11 cellular contexts compared by ENCODE assay signal in genomic region chr2:46635442-46635841, GRCh38. TPM values are rescaled to one million over a fixed set of nuclear protein-coding genes. Genes with fewer than 3 reads are reported as not detected.
A peak's percentile ranks its signal among the peaks of the same experiment; 100 is the strongest.
DNase-seq lines count a peak whose midpoint lies in the region; ATAC-seq lines count a peak whose summit lies in the region.
"Had no signal": no experiment of that assay in that cellular context is flagged by ENCODE, and none has a peak within 500 bp of the region (broad histone marks: within the 10 kb centered on the region; RNA-seq: fewer than 3 reads in every experiment).

No MANE protein-coding gene starts in this region.

- peaks cover 15 to 20% (median 16%) of the 10 kb centered on the region in 4 donors for H3K4me1 Mint-ChIP-seq in CD4-positive, CD25-positive, alpha-beta regulatory T cell
- H3K4me1 Mint-ChIP-seq in T-helper 17 cell, result peaks cover 24% of the 10 kb centered on the region
- H3K4me1 Mint-ChIP-seq in memory B cell, result peaks cover 9% of the 10 kb centered on the region
- peaks cover 9% of the 10 kb centered on the region for H3K4me1 Mint-ChIP-seq in stimulated activated effector memory CD8-positive, alpha-beta T cell treated with anti-CD3 and anti-CD28 coated beads, Interleukin-12 subunit alpha, Interleukin-12 subunit beta, amount 100 ng/mL, for 72 hours

- no peaks in the 10 kb centered on the region for H3K9me3 ChIP-seq in CD4-positive, CD25-positive, alpha-beta regulatory T cell (ENCODE audit: control insufficient read depth in 2 of 2, low read length in 2 of 2)
- H3K9me3 ChIP-seq in T-helper 17 cell (ENCODE audit: control insufficient read depth, low read length, poor library complexity, severe bottlenecking), result no peaks in the 10 kb centered on the region
- H3K9me3 ChIP-seq: BLaER1, HAP-1 had no signal

- no peak for DNase-seq in CD4-positive, CD25-positive, alpha-beta regulatory T cell
- DNase-seq in T-helper 17 cell (no peak), memory B cell (ENCODE audit: low spot score in 2 of 2) (no peak), left ventricle myocardium superior (no peak)
- DNase-seq in stimulated activated effector memory CD8-positive, alpha-beta T cell treated with anti-CD3 and anti-CD28 coated beads, Interleukin-12 subunit alpha, Interleukin-12 subunit beta, amount 100 ng/mL, for 72 hours (ENCODE audit: low spot score in 2 of 2), result no peak
- DNase-seq in activated CD4-positive, alpha-beta T cell treated with anti-CD3 and anti-CD28 coated beads for 48 hours, result no peak
- DNase-seq: DMS79 had no signal

- peak overlapping the region; percentile 7 for H3K27ac ChIP-seq in CD4-positive, CD25-positive, alpha-beta regulatory T cell (ENCODE audit: insufficient read depth, low read length, poor library complexity, severe bottlenecking)
- H3K27ac ChIP-seq: BLaER1 had no signal

- intact Hi-C loops in left ventricle myocardium superior (cut with micrococcal nuclease), result no loop called here

- no peak for ATAC-seq in CD4-positive, CD25-positive, alpha-beta regulatory T cell (ENCODE audit: low read depth in 2 of 2)
- no peak for ATAC-seq in T-helper 17 cell
- ATAC-seq in memory B cell (ENCODE audit: low read depth), result no peak
- no peak for ATAC-seq in stimulated activated effector memory CD8-positive, alpha-beta T cell treated with anti-CD3 and anti-CD28 coated beads, Interleukin-12 subunit alpha, Interleukin-12 subunit beta, amount 100 ng/mL, for 72 hours
- no peak for ATAC-seq in GM18870 (IDR thresholded peaks at IDR 0.05; ENCODE audit: unreplicated experiment)
- no peak for ATAC-seq in left ventricle myocardium superior

- no peaks in the 10 kb centered on the region for H3K4me1 ChIP-seq in CD4-positive, CD25-positive, alpha-beta regulatory T cell (ENCODE audit: control insufficient read depth, insufficient read depth, low read length, poor library complexity, severe bottlenecking)
- H3K4me1 ChIP-seq: HAP-1 had no signal

- H3K27me3 Mint-ChIP-seq in CD4-positive, CD25-positive, alpha-beta regulatory T cell, result no peaks in the 10 kb centered on the region
- H3K27me3 Mint-ChIP-seq in T-helper 17 cell, result no peaks in the 10 kb centered on the region
- H3K27me3 Mint-ChIP-seq in memory B cell, result no peaks in the 10 kb centered on the region
- H3K27me3 Mint-ChIP-seq: IgD-negative memory B cell had no signal

- no peaks in the 10 kb centered on the region for H3K27me3 ChIP-seq in CD4-positive, CD25-positive, alpha-beta regulatory T cell (ENCODE audit: control insufficient read depth, insufficient read depth, low read length)
- H3K27me3 ChIP-seq: BLaER1 had no signal

- H3K36me3 ChIP-seq in CD4-positive, CD25-positive, alpha-beta regulatory T cell (ENCODE audit: control insufficient read depth, insufficient read depth, low read length), result no peaks in the 10 kb centered on the region
- H3K36me3 ChIP-seq: HAP-1 had no signal

- peak overlapping the region in 1 of 3 donors; percentile 35 for H3K27ac Mint-ChIP-seq in CD4-positive, CD25-positive, alpha-beta regulatory T cell
- H3K27ac Mint-ChIP-seq in T-helper 17 cell (peak overlapping the region; percentile 71), memory B cell (peak overlapping the region; percentile 76)
- peak overlapping the region; percentile 68 for H3K27ac Mint-ChIP-seq in stimulated activated effector memory CD8-positive, alpha-beta T cell treated with anti-CD3 and anti-CD28 coated beads, Interleukin-12 subunit alpha, Interleukin-12 subunit beta, amount 100 ng/mL, for 72 hours
- H3K27ac Mint-ChIP-seq: IgD-negative memory B cell had no signal

- H3K9me3 Mint-ChIP-seq in CD4-positive, CD25-positive, alpha-beta regulatory T cell, result peaks cover 0 to 2% (median 0%) of the 10 kb centered on the region in 7 donors
- H3K9me3 Mint-ChIP-seq in memory B cell, result no peaks in the 10 kb centered on the region
- H3K9me3 Mint-ChIP-seq in stimulated activated effector memory CD8-positive, alpha-beta T cell treated with anti-CD3 and anti-CD28 coated beads, Interleukin-12 subunit alpha, Interleukin-12 subunit beta, amount 100 ng/mL, for 72 hours, result no peaks in the 10 kb centered on the region
- H3K9me3 Mint-ChIP-seq: IgD-negative memory B cell had no signal

- H3K36me3 Mint-ChIP-seq in CD4-positive, CD25-positive, alpha-beta regulatory T cell, result peaks cover 12% of the 10 kb centered on the region
- H3K36me3 Mint-ChIP-seq in T-helper 17 cell (ENCODE audit: low read depth) (peaks cover 6% of the 10 kb centered on the region), memory B cell (peaks cover 13% of the 10 kb centered on the region)
- H3K36me3 Mint-ChIP-seq in stimulated activated effector memory CD8-positive, alpha-beta T cell treated with anti-CD3 and anti-CD28 coated beads, Interleukin-12 subunit alpha, Interleukin-12 subunit beta, amount 100 ng/mL, for 72 hours, result peaks cover 5% of the 10 kb centered on the region

- H3K4me3 Mint-ChIP-seq in CD4-positive, CD25-positive, alpha-beta regulatory T cell, result no peak overlapping the region
- H3K4me3 Mint-ChIP-seq in T-helper 17 cell, result no peak overlapping the region
- H3K4me3 Mint-ChIP-seq in memory B cell, result no peak overlapping the region
- no peak overlapping the region for H3K4me3 Mint-ChIP-seq in stimulated activated effector memory CD8-positive, alpha-beta T cell treated with anti-CD3 and anti-CD28 coated beads, Interleukin-12 subunit alpha, Interleukin-12 subunit beta, amount 100 ng/mL, for 72 hours
- H3K4me3 Mint-ChIP-seq: IgD-negative memory B cell had no signal

- no peak overlapping the region for H3K4me3 ChIP-seq in CD4-positive, CD25-positive, alpha-beta regulatory T cell (ENCODE audit: low read depth, low read length)
- H3K4me3 ChIP-seq: BLaER1, HAP-1 had no signal

RNA-seq across cellular contexts. Expression of gene CRIPT, which starts 18.4 kb away (rescaled TPM):
- total RNA-seq in CD4-positive, CD25-positive, alpha-beta regulatory T cell, result 18.3 TPM
- polyA plus RNA-seq in CD4-positive, CD25-positive, alpha-beta regulatory T cell, result 10 to 100 TPM in 3 of 4 donors, 1 to 10 TPM in 1; 9.8 to 19.3 (median 16.3) TPM
- total RNA-seq in T-helper 17 cell, result 10 to 100 TPM; 13.5 to 14.7 TPM
- 19.0 TPM for total RNA-seq in left ventricle myocardium superior

RNA-seq across cellular contexts. Expression of gene PIGF, which starts 18.6 kb away (rescaled TPM):
- 12.5 TPM for total RNA-seq in CD4-positive, CD25-positive, alpha-beta regulatory T cell
- polyA plus RNA-seq in CD4-positive, CD25-positive, alpha-beta regulatory T cell, result 10 to 100 TPM; 20.0 to 31.1 (median 21.9) TPM
- 10 to 100 TPM; 12.1 to 12.6 TPM for total RNA-seq in T-helper 17 cell
- total RNA-seq in left ventricle myocardium superior, result 10.9 TPM
